29 cellular contexts compared by ENCODE assay signal in the genomic region with DNA sequence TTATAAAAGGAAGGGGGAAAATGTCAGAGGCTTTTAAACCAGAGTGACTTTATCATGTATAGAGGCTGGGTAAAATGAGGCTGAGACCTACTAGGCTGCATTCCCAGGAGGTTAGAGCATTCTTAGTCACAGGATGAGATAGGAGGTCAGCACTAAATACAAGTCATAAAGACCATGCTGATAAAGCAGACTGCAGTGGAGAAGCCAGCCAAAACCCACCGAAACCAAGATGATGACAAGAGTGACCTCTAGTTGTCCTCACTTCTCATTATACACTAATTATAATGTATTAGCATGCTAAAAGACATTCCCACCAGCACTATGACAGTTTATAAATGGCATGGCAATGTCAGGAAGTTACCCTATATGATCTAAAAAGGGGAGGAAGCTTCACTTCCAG.
"Had no signal": no experiment of that assay in that cellular context is flagged by ENCODE, and none has a peak within 500 bp of the region (broad histone marks: within the 10 kb centered on the region; RNA-seq: fewer than 3 reads in every experiment).

No MANE protein-coding gene starts in this region.

- DNase-seq: activated B cell treated with CpG ODN at 0.5 μM for 24 hours; activated CD4-positive, alpha-beta T cell treated with anti-CD3 and anti-CD28 coated beads for 1 hour; activated CD4-positive, alpha-beta T cell treated with anti-CD3 and anti-CD28 coated beads, Interleukin-2, amount 10 ng/mL, durations not matched to agents 24 days and 14 days; activated CD4-positive, alpha-beta T cell treated with anti-CD3 and anti-CD28 coated beads, Interleukin-2, amount 50 U/mL, for 48 hours; activated CD8-positive, alpha-beta memory T cell treated with anti-CD3 and anti-CD28 coated beads, Interleukin-2, amount 10 ng/mL, durations not matched to agents 7 days and 5 days; activated effector memory CD4-positive, alpha-beta T cell treated with anti-CD3 and anti-CD28 coated beads, Interleukin-2, amount 50 U/mL, for 16 hours; activated naive CD4-positive, alpha-beta T cell treated with Interleukin-2 at 50 U/mL for 16 hours; activated naive CD8-positive, alpha-beta T cell treated with anti-CD3 and anti-CD28 coated beads, Interleukin-2, amount 50 U/mL, for 24 hours; activated T-cell treated with anti-CD3 and anti-CD28 coated beads, Interleukin-2, amount 50 U/mL, for 4 hours; amniotic stem cell; Karpas-422; NCI-H1105 treated with DMSO at 0.1 percent for 48 hours; NCI-H1436 treated with DMSO at 0.1 percent for 48 hours; NCI-H187; NCI-H2081; NCI-H510A treated with DMSO at 0.1 percent for 48 hours; NCI-H69; RPMI8226; T-cell; T-helper 2 cell; T1000 had no signal

- ATAC-seq: activated CD8-positive, alpha-beta memory T cell treated with anti-CD3 and anti-CD28 coated beads, Interleukin-2, amount 10 ng/mL, durations not matched to agents 7 days and 5 days; activated naive CD4-positive, alpha-beta T cell treated with anti-CD3 and anti-CD28 coated beads, Interleukin-2, amount 50 U/mL, for 72 hours; activated naive CD8-positive, alpha-beta T cell treated with anti-CD3 and anti-CD28 coated beads, Interleukin-2, amount 50 U/mL, for 24 hours; activated T-cell treated with anti-CD3 and anti-CD28 coated beads, Interleukin-2, amount 50 U/mL, for 4 hours; Panc1; Right ventricle myocardium inferior; T-cell had no signal

- H3K27ac Mint-ChIP-seq: activated B cell treated with CpG ODN at 0.5 μM for 24 hours; activated CD4-positive, alpha-beta T cell treated with anti-CD3 and anti-CD28 coated beads, Interleukin-2, amount 10 ng/mL, durations not matched to agents 24 days and 14 days; activated CD8-positive, alpha-beta memory T cell treated with anti-CD3 and anti-CD28 coated beads, Interleukin-2, amount 10 ng/mL, durations not matched to agents 7 days and 5 days; activated naive CD4-positive, alpha-beta T cell treated with anti-CD3 and anti-CD28 coated beads, Interleukin-2, amount 50 U/mL, for 72 hours; activated naive CD8-positive, alpha-beta T cell treated with anti-CD3 and anti-CD28 coated beads, Interleukin-2, amount 50 U/mL, for 24 hours; brain; T-cell had no signal

- H3K4me1 Mint-ChIP-seq: activated B cell treated with CpG ODN at 0.5 μM for 24 hours; activated CD4-positive, alpha-beta T cell treated with anti-CD3 and anti-CD28 coated beads, Interleukin-2, amount 10 ng/mL, durations not matched to agents 24 days and 14 days; activated CD8-positive, alpha-beta memory T cell treated with anti-CD3 and anti-CD28 coated beads, Interleukin-2, amount 10 ng/mL, durations not matched to agents 7 days and 5 days; activated naive CD8-positive, alpha-beta T cell treated with anti-CD3 and anti-CD28 coated beads, Interleukin-2, amount 50 U/mL, for 24 hours; T-cell had no signal

- H3K4me1 ChIP-seq: ascending aorta had no signal

- H3K27me3 Mint-ChIP-seq: activated B cell treated with CpG ODN at 0.5 μM for 24 hours; activated CD4-positive, alpha-beta T cell treated with anti-CD3 and anti-CD28 coated beads, Interleukin-2, amount 10 ng/mL, durations not matched to agents 24 days and 14 days; activated CD8-positive, alpha-beta memory T cell treated with anti-CD3 and anti-CD28 coated beads, Interleukin-2, amount 10 ng/mL, durations not matched to agents 7 days and 5 days had no signal

- H3K36me3 ChIP-seq: ascending aorta, cardiac muscle cell had no signal

- H3K9me3 Mint-ChIP-seq: activated B cell treated with CpG ODN at 0.5 μM for 24 hours; activated CD4-positive, alpha-beta T cell treated with anti-CD3 and anti-CD28 coated beads, Interleukin-2, amount 10 ng/mL, durations not matched to agents 24 days and 14 days; activated naive CD4-positive, alpha-beta T cell treated with anti-CD3 and anti-CD28 coated beads, Interleukin-2, amount 50 U/mL, for 72 hours; activated naive CD8-positive, alpha-beta T cell treated with anti-CD3 and anti-CD28 coated beads, Interleukin-2, amount 50 U/mL, for 24 hours; activated T-cell treated with anti-CD3 and anti-CD28 coated beads, Interleukin-2, amount 50 U/mL, for 4 hours had no signal

- H3K4me3 Mint-ChIP-seq: activated B cell treated with CpG ODN at 0.5 μM for 24 hours; activated CD4-positive, alpha-beta T cell treated with anti-CD3 and anti-CD28 coated beads, Interleukin-2, amount 10 ng/mL, durations not matched to agents 24 days and 14 days; activated CD8-positive, alpha-beta memory T cell treated with anti-CD3 and anti-CD28 coated beads, Interleukin-2, amount 10 ng/mL, durations not matched to agents 7 days and 5 days; activated naive CD8-positive, alpha-beta T cell treated with anti-CD3 and anti-CD28 coated beads, Interleukin-2, amount 50 U/mL, for 24 hours; activated T-cell treated with anti-CD3 and anti-CD28 coated beads, Interleukin-2, amount 50 U/mL, for 4 hours; brain; T-cell had no signal

- H3K4me3 ChIP-seq: ascending aorta, cardiac muscle cell, SK-N-MC had no signal

- H3K36me3 Mint-ChIP-seq: activated CD8-positive, alpha-beta memory T cell treated with anti-CD3 and anti-CD28 coated beads, Interleukin-2, amount 10 ng/mL, durations not matched to agents 7 days and 5 days; activated naive CD4-positive, alpha-beta T cell treated with anti-CD3 and anti-CD28 coated beads, Interleukin-2, amount 50 U/mL, for 72 hours; brain; T-cell had no signal

- H3K27ac ChIP-seq: ascending aorta, cardiac muscle cell, SK-N-MC had no signal

- FAIRE-seq: TTC549 had no signal

- H3K27me3 ChIP-seq: ascending aorta, cardiac muscle cell had no signal

- H3K9me3 ChIP-seq: ascending aorta had no signal
